In the genomic region with DNA sequence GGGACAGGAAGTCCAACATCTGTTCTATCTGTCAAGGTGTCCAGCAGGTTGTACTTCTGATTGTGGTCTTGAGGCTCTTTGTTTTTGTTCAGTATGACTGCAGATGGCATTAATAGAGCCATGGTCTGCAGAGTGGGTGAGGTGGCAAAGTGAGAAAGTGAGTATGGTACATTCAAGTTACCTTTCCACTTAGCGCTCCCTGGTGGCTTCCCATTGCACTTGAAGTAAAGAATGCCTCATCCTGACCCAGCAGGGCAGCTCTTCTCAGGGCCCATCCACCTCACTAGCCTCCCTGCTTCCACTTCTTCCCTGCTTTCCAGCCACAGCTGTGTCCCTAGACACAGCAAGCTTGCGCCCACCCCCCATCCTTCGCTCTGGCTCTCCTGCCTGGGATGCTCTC, we compare ENCODE assay signal across 8 cellular contexts.
DNase-seq lines count a peak whose midpoint lies in the region; ATAC-seq and TF ChIP-seq lines count a peak whose summit lies in the region.

No MANE protein-coding gene starts in this region.

- CTCF ChIA-PET in RWPE1 (lab: Yijun Ruan, JAX): no interaction called here
- CTCF ChIA-PET in T-cell (lab: Charles Lee): interaction anchor here in 1 of 2 donors (0.9 kb wide), 1 partner anchor 309 kb away, joined by 4 read pairs; no protein-coding TSS in a partner anchor

- H3K23ac ChIP-seq in mesendoderm (ENCODE audit: low read length): no peak overlapping the region

- H2AK5ac ChIP-seq in mesendoderm (ENCODE audit: low read length): no peak overlapping the region

- no peak for TF ChIP-seq EP300 in Ishikawa (IDR thresholded peaks at IDR 0.05; ENCODE audit: borderline replicate concordance)

- H3K4me1 Mint-ChIP-seq in T-cell: peaks cover 19 to 25% (median 20%) of the 10 kb centered on the region in 3 donors

- H3K4me1 ChIP-seq in mesendoderm (ENCODE audit: control insufficient read depth, low read depth, low read length): no peaks in the 10 kb centered on the region

- POLR2A ChIA-PET in RWPE1 (lab: Yijun Ruan, JAX; ENCODE audit: low non-redundant PET) (no interaction called here), T-cell (lab: Charles Lee) (interaction anchor here in 1 of 2 donors (0.8 kb wide), 1 partner anchor 121 kb away, joined by 3 read pairs; no protein-coding TSS in a partner anchor)

- no peak for ATAC-seq in T-cell (replicated peaks in 1 of 4)

- H3K9ac ChIP-seq in mesendoderm (ENCODE audit: low read length): no peak overlapping the region

- H3K56ac ChIP-seq in mesendoderm (ENCODE audit: low read length): no peak overlapping the region

- no peak overlapping the region for H3K27ac ChIP-seq in mesendoderm (ENCODE audit: low read depth, low read length)
- H3K27ac ChIP-seq in RWPE1: no peak overlapping the region

- H4K8ac ChIP-seq in mesendoderm (ENCODE audit: low read depth, low read length): no peak overlapping the region

- no peak overlapping the region for H2BK5ac ChIP-seq in mesendoderm (ENCODE audit: low read length)

- peaks cover 26% of the 10 kb centered on the region for H3K36me3 Mint-ChIP-seq in T-cell

- no peak overlapping the region for H3K4me2 ChIP-seq in mesendoderm (ENCODE audit: low read length)

- no peak overlapping the region for H3K4me3 Mint-ChIP-seq in T-cell

- H3K79me1 ChIP-seq in mesendoderm (ENCODE audit: low read length): no peaks in the 10 kb centered on the region

- peak; percentile 56 for TF ChIP-seq RAD21 in Ishikawa (IDR thresholded peaks at IDR 0.05; ENCODE audit: low read depth)

- H3K18ac ChIP-seq in mesendoderm (ENCODE audit: low read length): no peak overlapping the region

- H3K4ac ChIP-seq in mesendoderm (ENCODE audit: low read depth, low read length): no peak overlapping the region

- no peak for TF ChIP-seq CTCF in RWPE1 (conservative IDR thresholded peaks at IDR 0.05; ENCODE audit: low read depth)

- H3K27me3 ChIP-seq in mesendoderm (ENCODE audit: insufficient read depth, low read length, poor library complexity): no peaks in the 10 kb centered on the region

- no peaks in the 10 kb centered on the region for H3K27me3 Mint-ChIP-seq in T-cell

- no peak overlapping the region for H4K5ac ChIP-seq in mesendoderm (ENCODE audit: low read length)

- no peak overlapping the region for H3K4me3 ChIP-seq in mesendoderm (ENCODE audit: low read length)

- no peaks in the 10 kb centered on the region for H3K36me3 ChIP-seq in mesendoderm (ENCODE audit: control insufficient read depth, insufficient read depth, low read length)

- no CpG with 5 or more reads among the region's 3 CpGs for WGBS in mesendoderm (ENCODE audit: extremely low coverage, insufficient coverage, low lambda C conversion rate)

- no peak overlapping the region for H2BK120ac ChIP-seq in mesendoderm (ENCODE audit: low read depth, low read length)

- peak; percentile 4 for DNase-seq in EL
- DNase-seq in amniotic epithelial cell (ENCODE audit: low read depth): peak; percentile 34
- DNase-seq in mesendoderm: peak; percentile 74
- no peak for DNase-seq in RWPE1 (ENCODE audit: low spot score)
- no peak for DNase-seq in T-cell
- no peak for DNase-seq in NCI-H2107 treated with DMSO at 0.1 percent for 48 hours (lab: John Stamatoyannopoulos, UW; ENCODE audit: unreplicated experiment)
- DNase-seq in NCI-H1417 (lab: John Stamatoyannopoulos, UW): no peak

- no peaks in the 10 kb centered on the region for H3K9me3 Mint-ChIP-seq in T-cell

- H3K79me2 ChIP-seq in mesendoderm (ENCODE audit: control insufficient read depth, insufficient read depth, low read length): no peaks in the 10 kb centered on the region

- no peak overlapping the region for H3K27ac Mint-ChIP-seq in T-cell

- no peak overlapping the region for H2BK15ac ChIP-seq in mesendoderm (replicated peaks; ENCODE audit: low read depth)

TF ChIP-seq in Ishikawa, 13 proteins besides CTCF, POLR2A, EP300 and RAD21:
- TF ChIP-seq CREB1 (IDR thresholded peaks at IDR 0.05; ENCODE audit: low read depth): no peak
- TF ChIP-seq TCF12 (IDR thresholded peaks at IDR 0.05; ENCODE audit: low read depth): no peak
- TF ChIP-seq MAX (IDR thresholded peaks at IDR 0.05): no peak
- TF ChIP-seq FOXM1 (IDR thresholded peaks at IDR 0.05; ENCODE audit: borderline replicate concordance, low read depth): no peak

Comparison
In these comparisons a context has a peak if more than half of its experiments do, and no peak if none do; other contexts are left out.
1. DNase-seq: peak in EL (single experiment), amniotic epithelial cell (single experiment) and mesendoderm (single experiment); none in RWPE1 (single experiment), T-cell (0 of 34), NCI-H2107 treated with DMSO at 0.1 percent for 48 hours (single experiment) and NCI-H1417 (0 of 3).